22 cellular contexts compared by ENCODE assay signal in genomic region chr9:120775859-120776258, GRCh38.
"Had no signal": no experiment of that assay in that cellular context is flagged by ENCODE, and none has a peak within 500 bp of the region (broad histone marks: within the 10 kb centered on the region; RNA-seq: fewer than 3 reads in every experiment).

No MANE protein-coding gene starts in this region.

- H3K4me3 ChIP-seq: ascending aorta, lower lobe of right lung, SK-N-MC, upper lobe of left lung had no signal

- H3K4me1 ChIP-seq: ascending aorta had no signal

- DNase-seq: activated CD4-positive, alpha-beta T cell treated with anti-CD3 and anti-CD28 coated beads for 36 hours; activated CD8-positive, alpha-beta memory T cell treated with anti-CD3 and anti-CD28 coated beads, Interleukin-2, amount 50 U/mL, for 4 hours; activated CD8-positive, alpha-beta T cell treated with anti-CD3 and anti-CD28 coated beads, Interleukin-2, amount 10 ng/mL, durations not matched to agents 7 days and 5 days; activated effector memory CD4-positive, alpha-beta T cell treated with Interleukin-2 at 50 U/mL for 16 hours; activated T-cell treated with anti-CD3 and anti-CD28 coated beads, Interleukin-2, amount 50 U/mL, for 4 hours; cerebellar nuclear complex; cortex of kidney; hippocampal formation; left colon; lower lobe of right lung; nucleus accumbens; posterior cingulate gyrus; stimulated activated CD4-positive, alpha-beta T cell treated with anti-CD3 and anti-CD28 coated beads, Interleukin-12 subunit alpha, Interleukin-12 subunit beta, amount 100 ng/mL, for 4 hours; stimulated activated CD4-positive, alpha-beta T cell treated with anti-CD3 and anti-CD28 coated beads, Interleukin-1b, Interleukin-23, amount 100 ng/mL, for 48 hours; upper lobe of left lung had no signal

- H3K27me3 ChIP-seq: ascending aorta, upper lobe of left lung had no signal

- H3K27ac ChIP-seq: ascending aorta, lower lobe of right lung, SK-N-MC, upper lobe of left lung had no signal

- H3K9me3 ChIP-seq: ascending aorta, lower lobe of right lung, upper lobe of left lung had no signal

- H3K9me3 Mint-ChIP-seq: activated naive CD4-positive, alpha-beta T cell treated with anti-CD3 and anti-CD28 coated beads, Interleukin-2, amount 50 U/mL, for 24 hours; activated T-cell treated with anti-CD3 and anti-CD28 coated beads, Interleukin-2, amount 50 U/mL, for 4 hours; mesothelial cell of epicardium; nephron; stimulated activated naive CD8-positive, alpha-beta T cell treated with anti-CD3 and anti-CD28 coated beads, Interleukin-15, Interleukin-2, amounts not matched to agents 100 ng/mL and 50 ng/mL, for 24 hours; T-helper 2 cell treated with Interferon-gamma antibody and Interleukin-4, amounts not matched to agents 5 μg/mL and 100 μg/mL, for 36 hours had no signal

- H3K27me3 Mint-ChIP-seq: activated CD4-positive, alpha-beta T cell treated with anti-CD3 and anti-CD28 coated beads for 36 hours; activated naive CD4-positive, alpha-beta T cell treated with anti-CD3 and anti-CD28 coated beads, Interleukin-2, amount 50 U/mL, for 24 hours; stimulated activated naive CD8-positive, alpha-beta T cell treated with anti-CD3 and anti-CD28 coated beads, Interleukin-15, Interleukin-2, amounts not matched to agents 100 ng/mL and 50 ng/mL, for 24 hours had no signal

- ATAC-seq: activated CD4-positive, alpha-beta T cell treated with anti-CD3 and anti-CD28 coated beads for 36 hours; activated CD8-positive, alpha-beta T cell treated with anti-CD3 and anti-CD28 coated beads, Interleukin-2, amount 10 ng/mL, durations not matched to agents 7 days and 5 days; activated T-cell treated with anti-CD3 and anti-CD28 coated beads, Interleukin-2, amount 50 U/mL, for 4 hours; left colon; lower lobe of right lung had no signal

- H3K4me1 Mint-ChIP-seq: mesothelial cell of epicardium, nephron had no signal

- H3K27ac Mint-ChIP-seq: activated CD4-positive, alpha-beta T cell treated with anti-CD3 and anti-CD28 coated beads for 36 hours; activated CD8-positive, alpha-beta T cell treated with anti-CD3 and anti-CD28 coated beads, Interleukin-2, amount 10 ng/mL, durations not matched to agents 7 days and 5 days; mesothelial cell of epicardium; nephron; stimulated activated naive CD8-positive, alpha-beta T cell treated with anti-CD3 and anti-CD28 coated beads, Interleukin-15, Interleukin-2, amounts not matched to agents 100 ng/mL and 50 ng/mL, for 24 hours; T-helper 2 cell treated with Interferon-gamma antibody and Interleukin-4, amounts not matched to agents 5 μg/mL and 100 μg/mL, for 36 hours had no signal

- H3K4me3 Mint-ChIP-seq: activated CD4-positive, alpha-beta T cell treated with anti-CD3 and anti-CD28 coated beads for 36 hours; activated CD8-positive, alpha-beta T cell treated with anti-CD3 and anti-CD28 coated beads, Interleukin-2, amount 10 ng/mL, durations not matched to agents 7 days and 5 days; activated naive CD4-positive, alpha-beta T cell treated with anti-CD3 and anti-CD28 coated beads, Interleukin-2, amount 50 U/mL, for 24 hours; activated T-cell treated with anti-CD3 and anti-CD28 coated beads, Interleukin-2, amount 50 U/mL, for 4 hours; mesothelial cell of epicardium; nephron; stimulated activated naive CD8-positive, alpha-beta T cell treated with anti-CD3 and anti-CD28 coated beads, Interleukin-15, Interleukin-2, amounts not matched to agents 100 ng/mL and 50 ng/mL, for 24 hours; T-helper 2 cell treated with Interferon-gamma antibody and Interleukin-4, amounts not matched to agents 5 μg/mL and 100 μg/mL, for 36 hours had no signal
